ENCODE assay signal across 9 cellular contexts in the genomic region with DNA sequence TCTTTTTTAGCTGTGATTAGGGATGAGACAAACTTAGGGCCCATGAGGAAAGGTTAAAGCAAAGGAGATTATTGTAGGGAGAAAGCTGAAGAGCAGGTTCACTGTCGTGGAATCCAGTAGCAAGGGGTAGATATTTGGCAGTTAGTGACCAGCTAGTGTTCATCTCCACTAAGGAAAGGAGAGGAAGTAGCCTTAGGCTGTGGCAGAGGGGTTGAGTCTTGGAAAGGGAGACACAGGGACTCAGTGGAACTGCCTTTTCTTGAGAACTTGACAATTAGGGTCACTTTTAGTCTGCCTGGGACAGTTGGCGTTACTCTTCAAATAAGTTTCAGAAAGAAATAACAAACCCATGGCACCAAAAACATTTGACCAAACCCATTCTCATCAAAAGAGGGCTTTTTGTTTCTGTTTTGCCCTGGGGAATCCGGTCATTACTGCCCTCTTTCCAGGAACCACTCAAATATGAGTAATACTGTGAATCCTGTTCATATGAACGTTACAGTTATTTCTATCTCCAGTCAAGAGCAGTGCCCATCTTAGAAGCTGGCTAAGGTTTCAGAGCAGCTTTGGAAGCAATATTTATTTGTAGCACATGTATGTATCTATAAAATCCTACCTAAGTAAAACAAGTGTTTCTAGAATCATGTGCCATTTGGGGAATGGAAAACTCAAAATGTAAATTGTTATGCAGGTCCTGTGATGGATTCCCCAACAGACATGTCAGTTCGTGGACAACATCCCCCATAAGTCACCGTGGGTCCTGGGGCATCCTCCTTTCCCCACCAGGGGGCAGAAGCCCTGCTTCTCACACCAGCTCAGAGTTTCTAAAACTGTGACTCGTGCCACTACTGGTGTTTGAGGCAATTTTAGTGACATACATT.
DNase-seq lines count a peak whose midpoint lies in the region; ATAC-seq lines count a peak whose summit lies in the region.
"Had no signal": no experiment of that assay in that cellular context is flagged by ENCODE, and none has a peak within 500 bp of the region (broad histone marks: within the 10 kb centered on the region; RNA-seq: fewer than 3 reads in every experiment).

No MANE protein-coding gene starts in this region.

- no peaks in the 10 kb centered on the region for H3K9me3 ChIP-seq in SJCRH30 (replicated peaks)
- H3K9me3 ChIP-seq: Caco-2 had no signal

- H3K27me3 ChIP-seq in SJCRH30 = no peaks in the 10 kb centered on the region

- intact Hi-C loops in left colon (cut with DNase I, micrococcal nuclease) = no loop called here

- peak; percentile 12 for DNase-seq in NCI-H2107 treated with DMSO at 0.1 percent for 48 hours (lab: John Stamatoyannopoulos, UW; ENCODE audit: unreplicated experiment)
- no peak for DNase-seq in NCI-H2107 (lab: John Stamatoyannopoulos, UW)
- DNase-seq in SJCRH30 = peak; percentile 11 to 45
- DNase-seq in activated effector memory CD4-positive, alpha-beta T cell treated with Interleukin-2 at 50 U/mL for 16 hours = peak; percentile 16
- peak in 1 of 2 donors; percentile 60 for DNase-seq in left colon
- peak; percentile 3 to 16 for DNase-seq in stimulated activated CD8-positive, alpha-beta memory T cell treated with anti-CD3 and anti-CD28 coated beads, Interleukin-7, amount 100 ng/mL, for 4 hours (ENCODE audit: low read depth in 2 of 2)
- no peak for DNase-seq in NCI-H446 (lab: John Stamatoyannopoulos, UW)

- no peak overlapping the region for H3K4me3 ChIP-seq in SJCRH30

- no peak overlapping the region for H3K27ac ChIP-seq in SJCRH30

- H3K4me1 ChIP-seq in SJCRH30 = no peaks in the 10 kb centered on the region

- no peaks in the 10 kb centered on the region for H3K36me3 ChIP-seq in SJCRH30

- peak; percentile 51 for ATAC-seq in HG03039 (IDR thresholded peaks at IDR 0.05; ENCODE audit: unreplicated experiment)
- ATAC-seq in left colon = peak; percentile 70

Comparison
In these comparisons a context has a peak if more than half of its experiments do, and no peak if none do; other contexts are left out.
1. DNase-seq: peak in NCI-H2107 treated with DMSO at 0.1 percent for 48 hours (single experiment), SJCRH30 (2 of 2), activated effector memory CD4-positive, alpha-beta T cell treated with Interleukin-2 at 50 U/mL for 16 hours (single experiment) and stimulated activated CD8-positive, alpha-beta memory T cell treated with anti-CD3 and anti-CD28 coated beads, Interleukin-7, amount 100 ng/mL, for 4 hours (2 of 2); none in NCI-H2107 (single experiment) and NCI-H446 (0 of 2).